ENCODE assay signal across 8 cellular contexts in the genomic region with DNA sequence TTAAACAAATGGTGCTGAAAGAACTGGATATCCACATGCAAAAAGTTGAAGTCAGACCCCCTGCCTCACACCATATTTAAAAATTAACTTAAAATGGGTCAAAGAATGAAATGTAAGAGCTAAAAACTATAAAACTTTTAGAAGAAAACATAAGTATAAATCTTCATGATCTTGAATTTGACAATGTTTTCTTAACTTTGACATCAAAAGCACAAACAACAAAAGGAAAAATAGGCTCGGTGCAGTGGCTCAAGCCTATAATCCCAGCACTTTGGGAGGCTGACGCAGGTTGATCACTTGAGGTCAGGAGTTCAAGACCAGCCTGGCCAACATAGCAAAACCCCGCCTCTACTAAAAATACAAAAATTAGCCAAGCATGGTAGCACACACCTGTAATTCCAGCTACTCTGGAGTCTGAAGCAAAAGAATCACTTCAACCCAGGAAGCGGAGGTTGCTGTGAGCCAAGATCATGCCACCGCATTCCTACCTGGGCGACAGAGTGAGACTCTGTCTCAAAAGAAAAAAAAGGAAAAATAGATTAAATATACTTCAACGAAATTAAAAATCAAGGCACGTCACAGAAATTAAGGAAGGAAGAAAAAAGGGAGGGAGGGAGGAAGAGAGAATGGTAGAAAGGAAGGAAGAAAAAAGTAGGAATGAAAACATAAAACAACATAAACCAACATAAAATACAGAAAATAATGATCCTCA. TPM values are rescaled to one million over a fixed set of nuclear protein-coding genes. Genes with fewer than 3 reads are reported as not detected.
DNase-seq lines count a peak whose midpoint lies in the region; ATAC-seq, FAIRE-seq and TF ChIP-seq lines count a peak whose summit lies in the region.

No MANE protein-coding gene starts in this region.

- no peaks in the 10 kb centered on the region for H3K79me2 ChIP-seq in HepG2 (ENCODE audit: insufficient read depth, low read length)

- TF ChIP-seq EP300 in HepG2 (IDR thresholded peaks at IDR 0.05; ENCODE audit: low read depth in 2 of 2, low read length in 2 of 2) (no peak), HepG2 (CRISPR knock-in tag; IDR thresholded peaks at IDR 0.05; ENCODE audit: borderline replicate concordance) (no peak)

- peaks cover 51% of the 10 kb centered on the region for H3K4me1 Mint-ChIP-seq in activated naive CD8-positive, alpha-beta T cell treated with anti-CD3 and anti-CD28 coated beads for 36 hours

- H4K20me1 ChIP-seq in HepG2 (ENCODE audit: insufficient read depth, low read length), result no peaks in the 10 kb centered on the region

- TF ChIP-seq CTCF in HepG2 (CRISPR knock-in tag; IDR thresholded peaks at IDR 0.05) (no peak), thyroid gland (IDR thresholded peaks at IDR 0.05) (no peak)

- TSS peak; percentile 52 for BruUV-seq in HepG2 (replicated peaks; lab: Mats Ljungman, UMichigan)

- in situ Hi-C loops in HepG2 (cut with HindIII; ENCODE audit: extremely low pct_ligation_motif_present, low pct_unique_long_range_greater_than_20kb), result no loop called here

- H3K4me3 Mint-ChIP-seq in activated naive CD8-positive, alpha-beta T cell treated with anti-CD3 and anti-CD28 coated beads for 36 hours, result peak overlapping the region; percentile 93

- H3K27ac ChIP-seq in HepG2 (ENCODE audit: extremely low read length, insufficient read depth, low read length) (no peak overlapping the region), thyroid gland (peak overlapping the region; percentile 54 to 93 (median 88))

- H3K36me3 ChIP-seq in HepG2 (replicated peaks in 1 of 2; ENCODE audit: control insufficient read depth in 1 of 2, insufficient read depth in 2 of 2, low read length in 2 of 2) (no peaks in the 10 kb centered on the region), thyroid gland (no peaks in the 10 kb centered on the region)

- peaks cover 16% of the 10 kb centered on the region for H3K4me1 ChIP-seq in HepG2 (ENCODE audit: insufficient read depth, low read length)
- H3K4me1 ChIP-seq in thyroid gland, result peaks cover 7 to 18% of the 10 kb centered on the region in 2 donors

- POLR2A ChIA-PET in HepG2 (lab: Yijun Ruan, JAX), result interaction anchor here (1.7 kb wide), 1 partner anchor 31 kb away, joined by 4 read pairs; the partner anchor contains the start of genes PIGB and PIGBOS1

- H3K9ac ChIP-seq in HepG2 (ENCODE audit: insufficient read depth, low read depth, low read length), result no peak overlapping the region

- 93% methylated on average over 8 of the region's 8 CpGs for WGBS in HepG2 (ENCODE audit: low lambda C conversion rate)
- 42 to 46% methylated on average over 8 of the region's 8 CpGs for WGBS in thyroid gland, 2 donors

- H3K27me3 Mint-ChIP-seq in activated naive CD8-positive, alpha-beta T cell treated with anti-CD3 and anti-CD28 coated beads for 36 hours, result no peaks in the 10 kb centered on the region

- intact Hi-C loops in HepG2 (cut with micrococcal nuclease; ENCODE audit: unreplicated experiment), result no loop called here
- intact Hi-C loops in thyroid gland (cut with DNase I), result no loop called here

- H3K9me3 ChIP-seq in HepG2 (ENCODE audit: low read length) (no peaks in the 10 kb centered on the region), thyroid gland (no peaks in the 10 kb centered on the region)

- TF ChIP-seq RAD21 in HepG2 (CRISPR knock-in tag; IDR thresholded peaks at IDR 0.05), result no peak

- H3K27me3 ChIP-seq in HepG2 (ENCODE audit: control insufficient read depth in 1 of 2, insufficient read depth in 2 of 2, low read length in 2 of 2) (no peaks in the 10 kb centered on the region; a peak in 1 of 5 replicates), thyroid gland (no peaks in the 10 kb centered on the region)

- CTCF ChIA-PET in HepG2 (lab: Yijun Ruan, JAX; ENCODE audit: low intra/inter-chr PET ratio, low total read pairs), result no interaction called here

- DNase-seq in activated CD8-positive, alpha-beta memory T cell treated with anti-CD3 and anti-CD28 coated beads for 24 hours, result peak; percentile 51
- no peak for DNase-seq in activated CD8-positive, alpha-beta memory T cell treated with anti-CD3 and anti-CD28 coated beads, Interleukin-2, amount 50 U/mL, for 48 hours
- DNase-seq in activated naive CD8-positive, alpha-beta T cell treated with anti-CD3 and anti-CD28 coated beads for 36 hours, result no peak
- DNase-seq in HepG2 (ENCODE audit: low spot score) (no peak), thyroid gland (peak; percentile 64 to 75), anterior cingulate cortex (lab: John Stamatoyannopoulos, UW) (no peak)

- H3K4me3 ChIP-seq in HepG2 (replicated peaks in 1 of 3; ENCODE audit: insufficient read depth in 1 of 3, low read depth in 2 of 3, low read length in 3 of 3), result no peak overlapping the region
- H3K4me3 ChIP-seq in thyroid gland (replicated peaks in 1 of 3), result peak overlapping the region in 1 of 3 donors; percentile 63

- H3K36me3 Mint-ChIP-seq in activated naive CD8-positive, alpha-beta T cell treated with anti-CD3 and anti-CD28 coated beads for 36 hours, result peaks cover 48% of the 10 kb centered on the region

- H3K9me3 Mint-ChIP-seq in activated naive CD8-positive, alpha-beta T cell treated with anti-CD3 and anti-CD28 coated beads for 36 hours, result no peaks in the 10 kb centered on the region

- H2AFZ ChIP-seq in HepG2 (ENCODE audit: low read length), result no peak overlapping the region

- FAIRE-seq in HepG2 (lab: Jason Lieb, UNC), result no peak

- H3K4me2 ChIP-seq in HepG2 (ENCODE audit: low read depth, low read length), result peak overlapping the region; percentile 92; the same call in 1 of the 2 replicates

- TF ChIP-seq POLR2A in HepG2 (IDR thresholded peaks at IDR 0.05; ENCODE audit: insufficient read depth in 1 of 2, low read depth in 2 of 2, low read length in 2 of 2) (no peak), thyroid gland (IDR thresholded peaks at IDR 0.05) (peak in 1 of 2 donors; percentile 65)

- peak overlapping the region; percentile 96 for H3K27ac Mint-ChIP-seq in activated naive CD8-positive, alpha-beta T cell treated with anti-CD3 and anti-CD28 coated beads for 36 hours

- ATAC-seq in HepG2 (no peak), GM21723 (IDR thresholded peaks at IDR 0.05; ENCODE audit: unreplicated experiment) (no peak), GM19463 (IDR thresholded peaks at IDR 0.05; ENCODE audit: unreplicated experiment) (no peak)

RNA-seq across cellular contexts. Expression of gene RAB27A, which starts 1.5 kb away (rescaled TPM):
- 10 to 100 TPM; 82.2 to 91.0 TPM for total RNA-seq in activated naive CD8-positive, alpha-beta T cell treated with anti-CD3 and anti-CD28 coated beads for 36 hours
- total RNA-seq in HepG2 (2016; rRNA removed; fragmentation: Illumina TruSeq; extraction: Trizol) (3.4 and 5.8 TPM in 2 replicates), thyroid gland (10 to 100 TPM; 14.7 to 35.6 (median 26.4) TPM)
- total RNA-seq in HepG2 (2016; cell fraction: cytosol; rRNA removed; fragmentation: Illumina TruSeq; extraction: Trizol; ENCODE audit: low read depth), result 10.6 and 11.9 TPM in 2 replicates
- total RNA-seq in HepG2 (2016; cell fraction: insoluble cytoplasmic fraction; rRNA removed; fragmentation: Illumina TruSeq; extraction: Trizol), result 4.0 and 6.0 TPM in 2 replicates
- 4.3 and 5.3 TPM in 2 replicates for total RNA-seq in HepG2 (2016; cell fraction: membrane; rRNA removed; fragmentation: Illumina TruSeq; extraction: Trizol)
- 2.1 and 5.3 TPM in 2 replicates for total RNA-seq in HepG2 (2016; cell fraction: nucleus; rRNA removed; fragmentation: Illumina TruSeq; extraction: Trizol)
- 6.0 and 8.1 TPM in 2 replicates for polyA plus RNA-seq in HepG2 (2011; rRNA removed)
- polyA plus RNA-seq in HepG2 (2011; cell fraction: cytosol; rRNA removed), result 4.0 and 7.4 TPM in 2 replicates
- 2.2 and 3.0 TPM in 2 replicates for polyA plus RNA-seq in HepG2 (2011; cell fraction: nucleus; rRNA removed)
- 5.9 and 6.5 TPM in 2 replicates for polyA plus RNA-seq in HepG2 (2012)
- polyA plus RNA-seq in HepG2 (2016; cell fraction: cytosol; fragmentation: Illumina TruSeq; extraction: Trizol; ENCODE audit: low read depth), result 3.2 and 5.3 TPM in 2 replicates
- 18.4 and 18.6 TPM in 2 replicates for polyA plus RNA-seq in HepG2 (2016; cell fraction: insoluble cytoplasmic fraction; fragmentation: Illumina TruSeq; extraction: Trizol; ENCODE audit: low read depth)
- 6.3 and 6.6 TPM in 2 replicates for polyA plus RNA-seq in HepG2 (2016; cell fraction: membrane; fragmentation: Illumina TruSeq; extraction: Trizol; ENCODE audit: low read depth)
- 9.7 and 9.9 TPM in 2 replicates for polyA plus RNA-seq in HepG2 (2016; cell fraction: nucleus; fragmentation: Illumina TruSeq; extraction: Trizol; ENCODE audit: insufficient read depth, low read depth)
- 2.0 and 8.1 TPM in 2 replicates for polyA minus RNA-seq in HepG2 (2011; rRNA and poly(A)+ RNA removed; ENCODE audit: low replicate concordance)
- polyA minus RNA-seq in HepG2 (2011; cell fraction: cytosol; rRNA and poly(A)+ RNA removed), result 3.1 and 6.7 TPM in 2 replicates
- 6.2 and 7.3 TPM in 2 replicates for polyA minus RNA-seq in HepG2 (2011; cell fraction: nucleus; rRNA and poly(A)+ RNA removed)

RNA-seq across cellular contexts. Expression of gene PIGBOS1, which starts 30.8 kb away (rescaled TPM):
- 10 to 100 TPM; 13.6 to 14.4 TPM for total RNA-seq in activated naive CD8-positive, alpha-beta T cell treated with anti-CD3 and anti-CD28 coated beads for 36 hours
- total RNA-seq in HepG2 (2016; rRNA removed; fragmentation: Illumina TruSeq; extraction: Trizol) (21.4 and 22.1 TPM in 2 replicates), thyroid gland (10 to 100 TPM; 16.9 to 32.3 (median 21.6) TPM)
- total RNA-seq in HepG2 (2016; cell fraction: cytosol; rRNA removed; fragmentation: Illumina TruSeq; extraction: Trizol; ENCODE audit: low read depth), result 6.4 and 8.2 TPM in 2 replicates
- 20.5 and 24.7 TPM in 2 replicates for total RNA-seq in HepG2 (2016; cell fraction: insoluble cytoplasmic fraction; rRNA removed; fragmentation: Illumina TruSeq; extraction: Trizol)
- 12.5 and 14.4 TPM in 2 replicates for total RNA-seq in HepG2 (2016; cell fraction: membrane; rRNA removed; fragmentation: Illumina TruSeq; extraction: Trizol)
- 8.3 and 8.6 TPM in 2 replicates for total RNA-seq in HepG2 (2016; cell fraction: nucleus; rRNA removed; fragmentation: Illumina TruSeq; extraction: Trizol)
- 12.0 and 14.8 TPM in 2 replicates for polyA plus RNA-seq in HepG2 (2011; rRNA removed)
- 22.6 and 31.0 TPM in 2 replicates for polyA plus RNA-seq in HepG2 (2011; cell fraction: cytosol; rRNA removed)
- polyA plus RNA-seq in HepG2 (2011; cell fraction: nucleus; rRNA removed), result 4.9 and 5.0 TPM in 2 replicates
- polyA plus RNA-seq in HepG2 (2012), result 10.3 and 14.8 TPM in 2 replicates
- polyA plus RNA-seq in HepG2 (2016; cell fraction: cytosol; fragmentation: Illumina TruSeq; extraction: Trizol; ENCODE audit: low read depth), result 4.8 and 7.8 TPM in 2 replicates
- 23.7 and 32.6 TPM in 2 replicates for polyA plus RNA-seq in HepG2 (2016; cell fraction: insoluble cytoplasmic fraction; fragmentation: Illumina TruSeq; extraction: Trizol; ENCODE audit: low read depth)
- polyA plus RNA-seq in HepG2 (2016; cell fraction: membrane; fragmentation: Illumina TruSeq; extraction: Trizol; ENCODE audit: low read depth), result 8.2 and 12.6 TPM in 2 replicates
- 17.9 and 19.7 TPM in 2 replicates for polyA plus RNA-seq in HepG2 (2016; cell fraction: nucleus; fragmentation: Illumina TruSeq; extraction: Trizol; ENCODE audit: insufficient read depth, low read depth)
- polyA minus RNA-seq in HepG2 (2011; rRNA and poly(A)+ RNA removed; ENCODE audit: low replicate concordance), result 2.5 and 7.2 TPM in 2 replicates
- 3.7 and 3.8 TPM in 2 replicates for polyA minus RNA-seq in HepG2 (2011; cell fraction: cytosol; rRNA and poly(A)+ RNA removed)
- 7.3 and 11.6 TPM in 2 replicates for polyA minus RNA-seq in HepG2 (2011; cell fraction: nucleus; rRNA and poly(A)+ RNA removed)

RNA-seq across cellular contexts. Expression of gene PIGB, which starts 30.9 kb away (rescaled TPM):
- 10 to 100 TPM; 16.9 to 20.3 TPM for total RNA-seq in activated naive CD8-positive, alpha-beta T cell treated with anti-CD3 and anti-CD28 coated beads for 36 hours
- total RNA-seq in HepG2 (2016; rRNA removed; fragmentation: Illumina TruSeq; extraction: Trizol), result 12.4 and 14.5 TPM in 2 replicates
- total RNA-seq in HepG2 (2016; cell fraction: cytosol; rRNA removed; fragmentation: Illumina TruSeq; extraction: Trizol; ENCODE audit: low read depth), result 4.8 and 6.8 TPM in 2 replicates
- 12.3 and 12.9 TPM in 2 replicates for total RNA-seq in HepG2 (2016; cell fraction: insoluble cytoplasmic fraction; rRNA removed; fragmentation: Illumina TruSeq; extraction: Trizol)
- 11.2 and 11.4 TPM in 2 replicates for total RNA-seq in HepG2 (2016; cell fraction: membrane; rRNA removed; fragmentation: Illumina TruSeq; extraction: Trizol)
- 15.4 and 15.6 TPM in 2 replicates for total RNA-seq in HepG2 (2016; cell fraction: nucleus; rRNA removed; fragmentation: Illumina TruSeq; extraction: Trizol)
- polyA plus RNA-seq in HepG2 (2011; rRNA removed), result 14.5 and 19.1 TPM in 2 replicates
- polyA plus RNA-seq in HepG2 (2011; cell fraction: cytosol; rRNA removed), result 7.6 and 14.1 TPM in 2 replicates
- 8.9 and 9.2 TPM in 2 replicates for polyA plus RNA-seq in HepG2 (2011; cell fraction: nucleus; rRNA removed)
- polyA plus RNA-seq in HepG2 (2012), result 10.2 and 10.5 TPM in 2 replicates
- polyA plus RNA-seq in HepG2 (2016; cell fraction: cytosol; fragmentation: Illumina TruSeq; extraction: Trizol; ENCODE audit: low read depth), result 3.6 and 4.8 TPM in 2 replicates
- polyA plus RNA-seq in HepG2 (2016; cell fraction: insoluble cytoplasmic fraction; fragmentation: Illumina TruSeq; extraction: Trizol; ENCODE audit: low read depth), result 13.1 and 14.1 TPM in 2 replicates
- 8.7 and 9.7 TPM in 2 replicates for polyA plus RNA-seq in HepG2 (2016; cell fraction: membrane; fragmentation: Illumina TruSeq; extraction: Trizol; ENCODE audit: low read depth)
- 21.6 and 23.4 TPM in 2 replicates for polyA plus RNA-seq in HepG2 (2016; cell fraction: nucleus; fragmentation: Illumina TruSeq; extraction: Trizol; ENCODE audit: insufficient read depth, low read depth)
- 7.0 and 22.0 TPM in 2 replicates for polyA minus RNA-seq in HepG2 (2011; rRNA and poly(A)+ RNA removed; ENCODE audit: low replicate concordance)
- polyA minus RNA-seq in HepG2 (2011; cell fraction: cytosol; rRNA and poly(A)+ RNA removed), result 3.6 and 5.9 TPM in 2 replicates
- polyA minus RNA-seq in HepG2 (2011; cell fraction: nucleus; rRNA and poly(A)+ RNA removed), result 19.3 and 22.0 TPM in 2 replicates
- total RNA-seq in thyroid gland, result 10 to 100 TPM; 12.9 to 29.4 (median 24.1) TPM

Comparison
In these comparisons a context has a peak if more than half of its experiments do, and no peak if none do; other contexts are left out.
1. DNase-seq: peak in activated CD8-positive, alpha-beta memory T cell treated with anti-CD3 and anti-CD28 coated beads for 24 hours (single experiment) and thyroid gland (2 of 2); none in activated CD8-positive, alpha-beta memory T cell treated with anti-CD3 and anti-CD28 coated beads, Interleukin-2, amount 50 U/mL, for 48 hours (single experiment), activated naive CD8-positive, alpha-beta T cell treated with anti-CD3 and anti-CD28 coated beads for 36 hours (single experiment), HepG2 (single experiment) and anterior cingulate cortex (0 of 58).